Comparison of ENCODE assay signal across 1 cellular context in genomic region chr6:73752943-73753342, GRCh38.
TF ChIP-seq lines count a peak whose summit lies in the region.

No MANE protein-coding gene starts in this region.

TF ChIP-seq in K562, 482 proteins besides CTCF, POLR2A, EP300 and RAD21:
- TF ChIP-seq ZBTB40 (IDR thresholded peaks at IDR 0.05): peak; percentile 75
- TF ChIP-seq ZBTB40 (CRISPR knock-in tag; IDR thresholded peaks at IDR 0.05): no peak
- TF ChIP-seq TSC22D4 (tag; IDR thresholded peaks at IDR 0.05): no peak
